In the genomic region with DNA sequence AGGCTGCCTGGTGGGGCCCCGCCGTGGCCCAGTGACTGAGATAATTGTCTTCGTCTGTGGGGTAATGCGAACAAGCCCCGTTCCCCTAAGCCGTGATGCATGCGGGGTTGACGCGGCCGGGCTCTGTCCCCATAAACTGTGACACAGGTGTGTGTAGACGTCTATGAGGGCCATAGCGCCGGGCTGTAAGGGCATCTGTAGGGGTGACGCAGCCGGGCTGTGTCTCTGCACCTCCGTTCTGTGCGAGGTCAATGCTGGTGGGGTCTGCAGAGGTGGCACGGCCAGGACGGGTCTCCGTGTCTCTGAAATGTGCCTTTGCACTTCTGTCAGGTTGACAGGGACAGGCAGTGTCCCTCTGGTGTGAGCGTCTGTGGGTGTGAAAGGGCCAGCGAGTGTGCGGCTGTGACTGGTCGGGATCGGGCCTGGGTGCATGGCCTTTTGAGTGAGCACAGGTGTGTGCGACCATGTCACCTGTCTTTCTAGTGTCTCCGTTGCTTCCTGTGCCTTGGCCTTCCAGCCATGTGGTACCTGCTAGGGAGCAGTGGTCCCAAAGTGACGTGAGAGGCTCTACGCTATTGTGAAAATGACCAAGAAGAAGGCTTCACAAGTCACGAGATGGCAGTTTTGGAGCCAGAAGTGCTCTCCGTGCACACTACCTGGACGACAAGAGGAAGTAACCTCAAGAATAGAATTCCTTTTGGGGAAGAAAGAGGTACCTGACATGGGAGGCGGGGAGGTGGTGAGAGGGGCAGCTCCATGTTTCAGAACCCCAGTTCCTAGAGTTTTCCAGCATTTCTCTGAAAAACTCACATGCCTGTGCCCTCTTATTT, we compare ENCODE assay signal across 8 cellular contexts. TPM values are rescaled to one million over a fixed set of nuclear protein-coding genes. Genes with fewer than 3 reads are reported as not detected.
A peak's percentile ranks its signal among the peaks of the same experiment; 100 is the strongest.
DNase-seq lines count a peak whose midpoint lies in the region; ATAC-seq and TF ChIP-seq lines count a peak whose summit lies in the region.

No MANE protein-coding gene starts in this region.

- no peak for TF ChIP-seq POLR2A in sigmoid colon (IDR thresholded peaks at IDR 0.05)

- TF ChIP-seq RAD21 in SK-N-SH (IDR thresholded peaks at IDR 0.05; ENCODE audit: low read length), result no peak

- peaks cover 0 to 5% of the 10 kb centered on the region in 2 experiments for H3K36me3 ChIP-seq in SK-N-SH (replicated peaks in 1 of 2; ENCODE audit: control insufficient read depth in 1 of 2, insufficient read depth in 2 of 2, low read length in 1 of 2)
- no peaks in the 10 kb centered on the region for H3K36me3 ChIP-seq in sigmoid colon

- H3K4me2 ChIP-seq in SK-N-SH, result peak overlapping the region; percentile 97

- TF ChIP-seq CTCF in GM12864 (IDR thresholded peaks at IDR 0.05; ENCODE audit: low read depth, low read length, missing control alignments), result no peak
- no peak for TF ChIP-seq CTCF in SK-N-SH (IDR thresholded peaks at IDR 0.05)
- TF ChIP-seq CTCF in fibroblast of mammary gland (conservative IDR thresholded peaks at IDR 0.05; ENCODE audit: control insufficient read depth, insufficient read depth, low read depth, low read length), result no peak
- TF ChIP-seq CTCF in sigmoid colon (IDR thresholded peaks at IDR 0.05), result no peak

- POLR2A ChIA-PET in SK-N-SH (lab: Yijun Ruan, JAX), result interaction anchor here (0.6 kb wide), 1 partner anchor 10 kb away, joined by 3 read pairs; no protein-coding TSS in a partner anchor

- no peaks in the 10 kb centered on the region for H3K9me2 ChIP-seq in SK-N-SH

- 0 out of 4 replicates have a peak overlapping the region, but pooled peaks of 1 of the 2 experiments have one; percentile 25 for H3K27ac ChIP-seq in SK-N-SH (ENCODE audit: low read depth in 2 of 2, low read length in 1 of 2)
- peak overlapping the region in 3 of 4 donors; percentile 88 for H3K27ac ChIP-seq in sigmoid colon

- H3K27me3 ChIP-seq in SK-N-SH (ENCODE audit: insufficient read depth) (no peaks in the 10 kb centered on the region), sigmoid colon (no peaks in the 10 kb centered on the region)

- no peaks in the 10 kb centered on the region for H4K20me1 ChIP-seq in SK-N-SH (ENCODE audit: insufficient read depth)

- peaks cover 11% of the 10 kb centered on the region for H3K79me2 ChIP-seq in SK-N-SH (ENCODE audit: insufficient read depth)

- DNase-seq in GM12864 (ENCODE audit: low read depth), result no peak
- DNase-seq in SK-N-SH, result peak; percentile 19
- DNase-seq in fibroblast of mammary gland (ENCODE audit: low read depth), result no peak
- DNase-seq in sigmoid colon, result no peak

- CTCF ChIA-PET in SK-N-SH (lab: Yijun Ruan, JAX), result interaction anchor here (1.0 to 1.8 kb wide), 3 partner anchors 10 to 16 kb away, joined by 3 to 5 read pairs (median 4); no protein-coding TSS in a partner anchor

- 22% methylated on average over 23 of the region's 33 CpGs for WGBS in SK-N-SH (ENCODE audit: low lambda C conversion rate)
- WGBS in sigmoid colon, 2 donors, result 20 to 31% methylated on average over 33 of the region's 33 CpGs

- peak overlapping the region; percentile 76 for H3K4me3 ChIP-seq in GM12864 (ENCODE audit: low read depth, low read length)
- peak overlapping the region; percentile 50 to 95 for H3K4me3 ChIP-seq in SK-N-SH (ENCODE audit: low read depth in 2 of 2, low read length in 1 of 2)
- H3K4me3 ChIP-seq in fibroblast of mammary gland (ENCODE audit: control insufficient read depth, low read depth, low read length), result peak overlapping the region; percentile 88
- peak overlapping the region; percentile 38 to 56 (median 52) for H3K4me3 ChIP-seq in sigmoid colon

- TF ChIP-seq EP300 in SK-N-SH (IDR thresholded peaks at IDR 0.05; ENCODE audit: borderline replicate concordance in 1 of 2, low read depth in 1 of 2, low read length in 1 of 2), result no peak
- TF ChIP-seq EP300 in sigmoid colon (IDR thresholded peaks at IDR 0.05), result no peak

- H3K9me3 ChIP-seq in SK-N-SH (peaks cover 7% of the 10 kb centered on the region; the same call in 1 of the 2 replicates), sigmoid colon (peaks cover 0 to 5% (median 2%) of the 10 kb centered on the region in 4 donors)

- peaks cover 0 to 8% of the 10 kb centered on the region in 2 experiments; a peak in 1 of 4 replicates for H3K4me1 ChIP-seq in SK-N-SH (ENCODE audit: control insufficient read depth in 1 of 2, insufficient read depth in 2 of 2, low read depth in 1 of 2, low read length in 1 of 2)
- H3K4me1 ChIP-seq in sigmoid colon, result peaks cover 0 to 14% (median 11%) of the 10 kb centered on the region in 4 donors

- H3K9ac ChIP-seq in SK-N-SH, result peak overlapping the region; percentile 59; the same call in 1 of the 2 replicates

- no peak for ATAC-seq in GM21737 (IDR thresholded peaks at IDR 0.05; ENCODE audit: unreplicated experiment)
- no peak for ATAC-seq in GM21619 (IDR thresholded peaks at IDR 0.05; ENCODE audit: unreplicated experiment)
- ATAC-seq in HG03378 (IDR thresholded peaks at IDR 0.05; ENCODE audit: unreplicated experiment), result no peak
- ATAC-seq in HG03280 (IDR thresholded peaks at IDR 0.05; ENCODE audit: unreplicated experiment), result no peak

- H2AFZ ChIP-seq in SK-N-SH (ENCODE audit: low read depth), result peak overlapping the region; percentile 99

- intact Hi-C loops in sigmoid colon (cut with DNase I), result loop anchor here (5.0 kb wide), 1 partner anchor 54 kb away; a partner anchor contains a TSS

- no peaks in the 10 kb centered on the region for H3F3A ChIP-seq in SK-N-SH (replicated peaks; ENCODE audit: insufficient read depth)

TF ChIP-seq in SK-N-SH, 30 proteins besides CTCF, POLR2A, EP300 and RAD21:
- TF ChIP-seq YY1 (IDR thresholded peaks at IDR 0.05; ENCODE audit: low read depth) (no peak), MEF2A (IDR thresholded peaks at IDR 0.05; ENCODE audit: borderline replicate concordance, low read depth) (no peak), NFIC (IDR thresholded peaks at IDR 0.05; ENCODE audit: borderline replicate concordance) (no peak), EZH2phosphoT487 (IDR thresholded peaks at IDR 0.05; ENCODE audit: borderline replicate concordance, low read depth) (no peak), SIN3A (IDR thresholded peaks at IDR 0.05; ENCODE audit: borderline replicate concordance, low read depth, low read length) (no peak), RCOR1 (IDR thresholded peaks at IDR 0.05; ENCODE audit: low read length) (no peak)
- TF ChIP-seq, protein P1, sequence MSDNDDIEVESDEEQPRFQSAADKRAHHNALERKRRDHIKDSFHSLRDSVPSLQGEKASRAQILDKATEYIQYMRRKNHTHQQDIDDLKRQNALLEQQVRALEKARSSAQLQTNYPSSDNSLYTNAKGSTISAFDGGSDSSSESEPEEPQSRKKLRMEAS (IDR thresholded peaks at IDR 0.05; ENCODE audit: low read depth), result no peak
- TF ChIP-seq, protein P2, sequence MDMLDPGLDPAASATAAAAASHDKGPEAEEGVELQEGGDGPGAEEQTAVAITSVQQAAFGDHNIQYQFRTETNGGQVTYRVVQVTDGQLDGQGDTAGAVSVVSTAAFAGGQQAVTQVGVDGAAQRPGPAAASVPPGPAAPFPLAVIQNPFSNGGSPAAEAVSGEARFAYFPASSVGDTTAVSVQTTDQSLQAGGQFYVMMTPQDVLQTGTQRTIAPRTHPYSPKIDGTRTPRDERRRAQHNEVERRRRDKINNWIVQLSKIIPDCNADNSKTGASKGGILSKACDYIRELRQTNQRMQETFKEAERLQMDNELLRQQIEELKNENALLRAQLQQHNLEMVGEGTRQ (IDR thresholded peaks at IDR 0.05; ENCODE audit: borderline replicate concordance, low read depth, low read length), result no peak

RNA-seq across cellular contexts. Expression of a gene that starts 16.4 kb away (rescaled TPM):
- polyA plus RNA-seq in SK-N-SH (2012; rRNA removed) (7.2 and 8.9 TPM in 2 replicates), sigmoid colon (1 to 10 TPM; 3.6 to 6.9 (median 4.2) TPM)
- 3.0 and 4.2 TPM in 2 replicates for polyA plus RNA-seq in SK-N-SH (2012; cell fraction: cytosol; rRNA removed)
- polyA plus RNA-seq in SK-N-SH (2012; cell fraction: nucleus; rRNA removed), result 41.5 and 46.1 TPM in 2 replicates
- 10 to 100 TPM; 16.8 to 26.8 (median 21.4) TPM for total RNA-seq in sigmoid colon

RNA-seq across cellular contexts. Expression of a gene that starts 54.1 kb away (rescaled TPM):
- polyA plus RNA-seq in SK-N-SH (2012; rRNA removed), result 0.44 and 0.78 TPM in 2 replicates
- polyA plus RNA-seq in SK-N-SH (2012; cell fraction: cytosol; rRNA removed), result 0.60 and 0.64 TPM in 2 replicates
- polyA plus RNA-seq in SK-N-SH (2012; cell fraction: nucleus; rRNA removed), result 0.25 and 0.49 TPM in 2 replicates
- 1 to 10 TPM; 2.9 to 4.2 (median 3.4) TPM for total RNA-seq in sigmoid colon
- 1 to 10 TPM; 1.2 to 1.9 (median 1.2) TPM for polyA plus RNA-seq in sigmoid colon
